ENCODE assay signal across 1 cellular context in the genomic region with DNA sequence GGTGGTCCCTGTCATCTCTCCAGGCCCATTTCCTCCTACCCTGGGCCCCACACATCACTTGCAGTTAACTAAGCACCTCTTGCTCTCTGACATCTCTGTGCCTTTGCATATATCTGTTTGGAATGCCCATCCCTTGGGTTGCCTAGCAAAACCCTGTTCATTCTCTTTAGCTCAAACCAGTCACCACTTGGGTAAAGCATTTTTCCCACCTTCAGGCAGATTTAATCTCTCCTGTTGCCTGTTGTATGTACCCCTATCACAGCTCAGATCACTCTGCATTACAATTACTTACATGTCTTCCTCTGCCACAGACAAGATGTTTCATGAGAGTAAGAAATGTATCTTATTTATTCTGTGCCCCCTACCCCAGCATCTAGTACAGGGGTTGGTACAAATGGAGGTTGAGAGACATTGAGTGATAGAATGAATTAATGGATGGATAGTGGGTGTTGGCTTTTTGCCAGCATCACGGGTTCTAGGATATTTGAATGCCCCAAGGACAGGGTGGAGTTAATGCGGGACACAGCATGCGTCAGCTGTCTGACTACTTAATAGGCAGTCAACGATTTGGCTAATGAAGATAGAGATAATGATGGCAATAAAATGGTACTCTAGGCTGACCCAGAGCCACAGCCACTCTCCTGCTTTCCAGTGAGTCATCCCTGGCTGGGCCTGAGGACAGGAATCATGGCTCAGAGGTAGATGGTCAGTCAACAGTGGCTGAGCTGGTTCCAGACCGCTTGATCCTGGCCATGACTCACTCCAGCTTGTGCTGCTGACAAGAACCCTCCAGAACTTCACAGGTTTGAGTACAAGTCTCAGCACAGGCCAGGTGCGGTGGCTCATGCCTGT.
TF ChIP-seq lines count a peak whose summit lies in the region.

No MANE protein-coding gene starts in this region.

TF ChIP-seq in H1, 55 proteins besides CTCF, POLR2A, EP300 and RAD21:
- TF ChIP-seq, protein P1, sequence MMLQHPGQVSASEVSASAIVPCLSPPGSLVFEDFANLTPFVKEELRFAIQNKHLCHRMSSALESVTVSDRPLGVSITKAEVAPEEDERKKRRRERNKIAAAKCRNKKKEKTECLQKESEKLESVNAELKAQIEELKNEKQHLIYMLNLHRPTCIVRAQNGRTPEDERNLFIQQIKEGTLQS (IDR thresholded peaks at IDR 0.05; ENCODE audit: insufficient read depth, low read depth, low read length) = no peak
TF ChIP-seq in H1: peak in this region for 0.
